1 cellular context compared by ENCODE assay signal in the genomic region with DNA sequence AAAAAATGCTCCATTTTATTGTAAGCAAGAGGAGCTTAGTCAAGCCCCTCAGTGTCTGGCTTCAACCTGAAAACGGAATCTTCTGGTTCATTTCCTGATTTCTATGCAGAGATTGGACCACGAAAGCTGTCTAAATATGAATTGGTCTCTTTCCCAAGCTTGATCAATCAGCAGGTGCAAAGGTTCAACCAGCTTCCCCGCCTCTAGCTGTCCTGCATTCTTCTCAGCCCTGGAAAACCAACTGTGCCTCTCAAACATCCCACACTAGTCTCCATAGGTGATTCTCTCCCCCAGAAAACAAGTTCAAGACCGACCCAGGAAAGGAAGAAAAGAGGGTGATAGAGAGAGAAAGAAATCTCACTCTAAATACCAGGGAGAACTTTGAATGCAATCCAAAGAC.
TF ChIP-seq lines count a peak whose summit lies in the region.

No MANE protein-coding gene starts in this region.

TF ChIP-seq in HepG2, 621 proteins besides CTCF, POLR2A, EP300 and RAD21 (continued from another document and continues in another):
- TF ChIP-seq, protein P1, sequence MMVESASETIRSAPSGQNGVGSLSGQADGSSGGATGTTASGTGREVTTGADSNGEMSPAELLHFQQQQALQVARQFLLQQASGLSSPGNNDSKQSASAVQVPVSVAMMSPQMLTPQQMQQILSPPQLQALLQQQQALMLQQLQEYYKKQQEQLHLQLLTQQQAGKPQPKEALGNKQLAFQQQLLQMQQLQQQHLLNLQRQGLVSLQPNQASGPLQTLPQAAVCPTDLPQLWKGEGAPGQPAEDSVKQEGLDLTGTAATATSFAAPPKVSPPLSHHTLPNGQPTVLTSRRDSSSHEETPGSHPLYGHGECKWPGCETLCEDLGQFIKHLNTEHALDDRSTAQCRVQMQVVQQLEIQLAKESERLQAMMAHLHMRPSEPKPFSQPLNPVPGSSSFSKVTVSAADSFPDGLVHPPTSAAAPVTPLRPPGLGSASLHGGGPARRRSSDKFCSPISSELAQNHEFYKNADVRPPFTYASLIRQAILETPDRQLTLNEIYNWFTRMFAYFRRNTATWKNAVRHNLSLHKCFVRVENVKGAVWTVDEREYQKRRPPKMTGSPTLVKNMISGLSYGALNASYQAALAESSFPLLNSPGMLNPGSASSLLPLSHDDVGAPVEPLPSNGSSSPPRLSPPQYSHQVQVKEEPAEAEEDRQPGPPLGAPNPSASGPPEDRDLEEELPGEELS (CRISPR knock-in tag; IDR thresholded peaks at IDR 0.05), result 0 out of 2 replicates have a peak, but pooled peaks have one; percentile 30
- no peak for TF ChIP-seq ZNF343 (CRISPR knock-in tag; IDR thresholded peaks at IDR 0.05)
- peak; percentile 56 for TF ChIP-seq POGZ (CRISPR knock-in tag; IDR thresholded peaks at IDR 0.05)
- TF ChIP-seq, protein P2, sequence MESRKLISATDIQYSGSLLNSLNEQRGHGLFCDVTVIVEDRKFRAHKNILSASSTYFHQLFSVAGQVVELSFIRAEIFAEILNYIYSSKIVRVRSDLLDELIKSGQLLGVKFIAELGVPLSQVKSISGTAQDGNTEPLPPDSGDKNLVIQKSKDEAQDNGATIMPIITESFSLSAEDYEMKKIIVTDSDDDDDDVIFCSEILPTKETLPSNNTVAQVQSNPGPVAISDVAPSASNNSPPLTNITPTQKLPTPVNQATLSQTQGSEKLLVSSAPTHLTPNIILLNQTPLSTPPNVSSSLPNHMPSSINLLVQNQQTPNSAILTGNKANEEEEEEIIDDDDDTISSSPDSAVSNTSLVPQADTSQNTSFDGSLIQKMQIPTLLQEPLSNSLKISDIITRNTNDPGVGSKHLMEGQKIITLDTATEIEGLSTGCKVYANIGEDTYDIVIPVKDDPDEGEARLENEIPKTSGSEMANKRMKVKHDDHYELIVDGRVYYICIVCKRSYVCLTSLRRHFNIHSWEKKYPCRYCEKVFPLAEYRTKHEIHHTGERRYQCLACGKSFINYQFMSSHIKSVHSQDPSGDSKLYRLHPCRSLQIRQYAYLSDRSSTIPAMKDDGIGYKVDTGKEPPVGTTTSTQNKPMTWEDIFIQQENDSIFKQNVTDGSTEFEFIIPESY (CRISPR knock-in tag; IDR thresholded peaks at IDR 0.05), result 0 out of 2 replicates have a peak, but pooled peaks have one; percentile 21
- TF ChIP-seq, protein P3, sequence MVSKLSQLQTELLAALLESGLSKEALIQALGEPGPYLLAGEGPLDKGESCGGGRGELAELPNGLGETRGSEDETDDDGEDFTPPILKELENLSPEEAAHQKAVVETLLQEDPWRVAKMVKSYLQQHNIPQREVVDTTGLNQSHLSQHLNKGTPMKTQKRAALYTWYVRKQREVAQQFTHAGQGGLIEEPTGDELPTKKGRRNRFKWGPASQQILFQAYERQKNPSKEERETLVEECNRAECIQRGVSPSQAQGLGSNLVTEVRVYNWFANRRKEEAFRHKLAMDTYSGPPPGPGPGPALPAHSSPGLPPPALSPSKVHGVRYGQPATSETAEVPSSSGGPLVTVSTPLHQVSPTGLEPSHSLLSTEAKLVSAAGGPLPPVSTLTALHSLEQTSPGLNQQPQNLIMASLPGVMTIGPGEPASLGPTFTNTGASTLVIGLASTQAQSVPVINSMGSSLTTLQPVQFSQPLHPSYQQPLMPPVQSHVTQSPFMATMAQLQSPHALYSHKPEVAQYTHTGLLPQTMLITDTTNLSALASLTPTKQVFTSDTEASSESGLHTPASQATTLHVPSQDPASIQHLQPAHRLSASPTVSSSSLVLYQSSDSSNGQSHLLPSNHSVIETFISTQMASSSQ (IDR thresholded peaks at IDR 0.05; ENCODE audit: low read depth), result no peak
- TF ChIP-seq, protein P3 (CRISPR knock-in tag; IDR thresholded peaks at IDR 0.05; ENCODE audit: borderline replicate concordance), result no peak
- TF ChIP-seq RARA (CRISPR knock-in tag; IDR thresholded peaks at IDR 0.05), result 0 out of 2 replicates have a peak, but pooled peaks have one; percentile 18
- no peak for TF ChIP-seq POLR2G (IDR thresholded peaks at IDR 0.05; ENCODE audit: low read depth, low read length)
- TF ChIP-seq, protein P4, sequence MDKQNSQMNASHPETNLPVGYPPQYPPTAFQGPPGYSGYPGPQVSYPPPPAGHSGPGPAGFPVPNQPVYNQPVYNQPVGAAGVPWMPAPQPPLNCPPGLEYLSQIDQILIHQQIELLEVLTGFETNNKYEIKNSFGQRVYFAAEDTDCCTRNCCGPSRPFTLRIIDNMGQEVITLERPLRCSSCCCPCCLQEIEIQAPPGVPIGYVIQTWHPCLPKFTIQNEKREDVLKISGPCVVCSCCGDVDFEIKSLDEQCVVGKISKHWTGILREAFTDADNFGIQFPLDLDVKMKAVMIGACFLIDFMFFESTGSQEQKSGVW (CRISPR knock-in tag; IDR thresholded peaks at IDR 0.05; ENCODE audit: borderline replicate concordance), result no peak
- TF ChIP-seq ZNF180 (CRISPR knock-in tag; IDR thresholded peaks at IDR 0.05; ENCODE audit: borderline replicate concordance, low read depth), result no peak
- TF ChIP-seq CBFB (CRISPR knock-in tag; IDR thresholded peaks at IDR 0.05), result no peak
- TF ChIP-seq ZMYM3 (CRISPR knock-in tag; IDR thresholded peaks at IDR 0.05), result peak; percentile 68
- no peak for TF ChIP-seq ZNF44 (CRISPR knock-in tag; IDR thresholded peaks at IDR 0.05)
- no peak for TF ChIP-seq SCMH1 (CRISPR knock-in tag; IDR thresholded peaks at IDR 0.05; ENCODE audit: borderline replicate concordance)
- no peak for TF ChIP-seq SOX13 (IDR thresholded peaks at IDR 0.05)
- TF ChIP-seq SOX13 (CRISPR knock-in tag; conservative IDR thresholded peaks at IDR 0.05 in 1 of 2, IDR thresholded peaks at IDR 0.05 in 1 of 2), result peak in 1 of 2 experiments; percentile 58; a peak in 1 of 4 replicates
- TF ChIP-seq PHF21A (CRISPR knock-in tag; IDR thresholded peaks at IDR 0.05), result peak; percentile 45
- TF ChIP-seq DPF2 (CRISPR knock-in tag; IDR thresholded peaks at IDR 0.05; ENCODE audit: borderline replicate concordance, low read depth), result peak; percentile 67; the same call in 1 of the 2 replicates
- no peak for TF ChIP-seq ZBTB21 (CRISPR knock-in tag; IDR thresholded peaks at IDR 0.05)
- TF ChIP-seq ONECUT2 (CRISPR knock-in tag; IDR thresholded peaks at IDR 0.05), result peak; percentile 79
- TF ChIP-seq, protein P5, sequence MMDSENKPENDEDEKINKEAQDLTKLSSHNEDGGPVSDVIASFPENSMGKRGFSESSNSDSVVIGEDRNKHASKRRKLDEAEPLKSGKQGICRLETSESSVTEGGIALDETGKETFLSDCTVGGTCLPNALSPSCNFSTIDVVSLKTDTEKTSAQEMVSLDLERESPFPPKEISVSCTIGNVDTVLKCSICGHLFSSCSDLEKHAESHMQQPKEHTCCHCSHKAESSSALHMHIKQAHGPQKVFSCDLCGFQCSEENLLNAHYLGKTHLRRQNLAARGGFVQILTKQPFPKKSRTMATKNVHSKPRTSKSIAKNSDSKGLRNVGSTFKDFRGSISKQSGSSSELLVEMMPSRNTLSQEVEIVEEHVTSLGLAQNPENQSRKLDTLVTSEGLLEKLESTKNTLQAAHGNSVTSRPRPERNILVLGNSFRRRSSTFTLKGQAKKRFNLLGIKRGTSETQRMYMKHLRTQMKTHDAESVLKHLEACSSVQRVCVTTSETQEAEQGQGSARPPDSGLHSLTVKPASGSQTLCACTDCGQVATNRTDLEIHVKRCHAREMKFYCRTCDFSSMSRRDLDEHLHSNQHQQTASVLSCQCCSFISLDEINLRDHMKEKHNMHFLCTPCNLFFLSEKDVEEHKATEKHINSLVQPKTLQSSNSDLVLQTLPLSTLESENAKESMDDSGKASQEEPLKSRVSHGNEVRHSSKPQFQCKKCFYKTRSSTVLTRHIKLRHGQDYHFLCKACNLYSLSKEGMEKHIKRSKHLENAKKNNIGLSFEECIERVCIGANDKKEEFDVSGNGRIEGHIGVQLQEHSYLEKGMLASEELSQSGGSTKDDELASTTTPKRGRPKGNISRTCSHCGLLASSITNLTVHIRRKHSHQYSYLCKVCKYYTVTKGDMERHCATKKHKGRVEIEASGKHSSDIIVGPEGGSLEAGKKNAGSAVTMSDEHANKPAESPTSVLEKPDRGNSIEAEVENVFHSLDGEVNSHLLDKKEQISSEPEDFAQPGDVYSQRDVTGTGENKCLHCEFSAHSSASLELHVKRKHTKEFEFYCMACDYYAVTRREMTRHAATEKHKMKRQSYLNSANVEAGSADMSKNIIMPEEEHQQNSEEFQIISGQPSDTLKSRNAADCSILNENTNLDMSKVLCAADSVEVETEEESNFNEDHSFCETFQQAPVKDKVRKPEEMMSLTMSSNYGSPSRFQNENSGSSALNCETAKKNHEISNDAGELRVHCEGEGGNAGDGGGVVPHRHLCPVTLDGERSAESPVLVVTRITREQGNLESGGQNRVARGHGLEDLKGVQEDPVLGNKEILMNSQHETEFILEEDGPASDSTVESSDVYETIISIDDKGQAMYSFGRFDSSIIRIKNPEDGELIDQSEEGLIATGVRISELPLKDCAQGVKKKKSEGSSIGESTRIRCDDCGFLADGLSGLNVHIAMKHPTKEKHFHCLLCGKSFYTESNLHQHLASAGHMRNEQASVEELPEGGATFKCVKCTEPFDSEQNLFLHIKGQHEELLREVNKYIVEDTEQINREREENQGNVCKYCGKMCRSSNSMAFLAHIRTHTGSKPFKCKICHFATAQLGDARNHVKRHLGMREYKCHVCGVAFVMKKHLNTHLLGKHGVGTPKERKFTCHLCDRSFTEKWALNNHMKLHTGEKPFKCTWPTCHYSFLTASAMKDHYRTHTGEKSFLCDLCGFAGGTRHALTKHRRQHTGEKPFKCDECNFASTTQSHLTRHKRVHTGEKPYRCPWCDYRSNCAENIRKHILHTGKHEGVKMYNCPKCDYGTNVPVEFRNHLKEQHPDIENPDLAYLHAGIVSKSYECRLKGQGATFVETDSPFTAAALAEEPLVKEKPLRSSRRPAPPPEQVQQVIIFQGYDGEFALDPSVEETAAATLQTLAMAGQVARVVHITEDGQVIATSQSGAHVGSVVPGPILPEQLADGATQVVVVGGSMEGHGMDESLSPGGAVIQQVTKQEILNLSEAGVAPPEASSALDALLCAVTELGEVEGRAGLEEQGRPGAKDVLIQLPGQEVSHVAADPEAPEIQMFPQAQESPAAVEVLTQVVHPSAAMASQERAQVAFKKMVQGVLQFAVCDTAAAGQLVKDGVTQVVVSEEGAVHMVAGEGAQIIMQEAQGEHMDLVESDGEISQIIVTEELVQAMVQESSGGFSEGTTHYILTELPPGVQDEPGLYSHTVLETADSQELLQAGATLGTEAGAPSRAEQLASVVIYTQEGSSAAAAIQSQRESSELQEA (CRISPR knock-in tag; IDR thresholded peaks at IDR 0.05; ENCODE audit: not compliant biosample characterization), result no peak
- TF ChIP-seq, protein P6, sequence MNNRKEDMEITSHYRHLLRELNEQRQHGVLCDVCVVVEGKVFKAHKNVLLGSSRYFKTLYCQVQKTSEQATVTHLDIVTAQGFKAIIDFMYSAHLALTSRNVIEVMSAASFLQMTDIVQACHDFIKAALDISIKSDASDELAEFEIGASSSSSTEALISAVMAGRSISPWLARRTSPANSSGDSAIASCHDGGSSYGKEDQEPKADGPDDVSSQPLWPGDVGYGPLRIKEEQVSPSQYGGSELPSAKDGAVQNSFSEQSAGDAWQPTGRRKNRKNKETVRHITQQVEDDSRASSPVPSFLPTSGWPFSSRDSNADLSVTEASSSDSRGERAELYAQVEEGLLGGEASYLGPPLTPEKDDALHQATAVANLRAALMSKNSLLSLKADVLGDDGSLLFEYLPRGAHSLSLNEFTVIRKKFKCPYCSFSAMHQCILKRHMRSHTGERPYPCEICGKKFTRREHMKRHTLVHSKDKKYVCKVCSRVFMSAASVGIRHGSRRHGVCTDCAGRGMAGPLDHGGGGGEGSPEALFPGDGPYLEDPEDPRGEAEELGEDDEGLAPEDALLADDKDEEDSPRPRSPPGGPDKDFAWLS (CRISPR knock-in tag; IDR thresholded peaks at IDR 0.05; ENCODE audit: borderline replicate concordance), result no peak
- TF ChIP-seq, protein P7, sequence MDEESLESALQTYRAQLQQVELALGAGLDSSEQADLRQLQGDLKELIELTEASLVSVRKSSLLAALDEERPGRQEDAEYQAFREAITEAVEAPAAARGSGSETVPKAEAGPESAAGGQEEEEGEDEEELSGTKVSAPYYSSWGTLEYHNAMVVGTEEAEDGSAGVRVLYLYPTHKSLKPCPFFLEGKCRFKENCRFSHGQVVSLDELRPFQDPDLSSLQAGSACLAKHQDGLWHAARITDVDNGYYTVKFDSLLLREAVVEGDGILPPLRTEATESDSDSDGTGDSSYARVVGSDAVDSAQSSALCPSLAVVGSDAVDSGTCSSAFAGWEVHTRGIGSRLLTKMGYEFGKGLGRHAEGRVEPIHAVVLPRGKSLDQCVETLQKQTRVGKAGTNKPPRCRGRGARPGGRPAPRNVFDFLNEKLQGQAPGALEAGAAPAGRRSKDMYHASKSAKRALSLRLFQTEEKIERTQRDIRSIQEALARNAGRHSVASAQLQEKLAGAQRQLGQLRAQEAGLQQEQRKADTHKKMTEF (CRISPR knock-in tag; IDR thresholded peaks at IDR 0.05), result peak; percentile 38; the same call in 1 of the 2 replicates
- TF ChIP-seq, protein P8, sequence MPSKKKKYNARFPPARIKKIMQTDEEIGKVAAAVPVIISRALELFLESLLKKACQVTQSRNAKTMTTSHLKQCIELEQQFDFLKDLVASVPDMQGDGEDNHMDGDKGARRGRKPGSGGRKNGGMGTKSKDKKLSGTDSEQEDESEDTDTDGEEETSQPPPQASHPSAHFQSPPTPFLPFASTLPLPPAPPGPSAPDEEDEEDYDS (CRISPR knock-in tag; IDR thresholded peaks at IDR 0.05), result 0 out of 2 replicates have a peak, but pooled peaks have one; percentile 16
- no peak for TF ChIP-seq DMAP1 (CRISPR knock-in tag; IDR thresholded peaks at IDR 0.05)
- no peak for TF ChIP-seq PPARG (CRISPR knock-in tag; conservative IDR thresholded peaks at IDR 0.05)
- 0 out of 2 replicates have a peak, but pooled peaks have one; percentile 52 for TF ChIP-seq ZNF317 (CRISPR knock-in tag; IDR thresholded peaks at IDR 0.05)
- TF ChIP-seq ZNF546 (CRISPR knock-in tag; conservative IDR thresholded peaks at IDR 0.05), result no peak
- TF ChIP-seq, protein P9, sequence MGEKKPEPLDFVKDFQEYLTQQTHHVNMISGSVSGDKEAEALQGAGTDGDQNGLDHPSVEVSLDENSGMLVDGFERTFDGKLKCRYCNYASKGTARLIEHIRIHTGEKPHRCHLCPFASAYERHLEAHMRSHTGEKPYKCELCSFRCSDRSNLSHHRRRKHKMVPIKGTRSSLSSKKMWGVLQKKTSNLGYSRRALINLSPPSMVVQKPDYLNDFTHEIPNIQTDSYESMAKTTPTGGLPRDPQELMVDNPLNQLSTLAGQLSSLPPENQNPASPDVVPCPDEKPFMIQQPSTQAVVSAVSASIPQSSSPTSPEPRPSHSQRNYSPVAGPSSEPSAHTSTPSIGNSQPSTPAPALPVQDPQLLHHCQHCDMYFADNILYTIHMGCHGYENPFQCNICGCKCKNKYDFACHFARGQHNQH (CRISPR knock-in tag; IDR thresholded peaks at IDR 0.05), result peak; percentile 18; the same call in 1 of the 2 replicates
- TF ChIP-seq TBX2 (CRISPR knock-in tag; IDR thresholded peaks at IDR 0.05; ENCODE audit: borderline replicate concordance), result peak; percentile 44; the same call in 1 of the 2 replicates
- TF ChIP-seq CENPT (CRISPR knock-in tag; IDR thresholded peaks at IDR 0.05; ENCODE audit: low read depth), result no peak
- no peak for TF ChIP-seq ZNF607 (CRISPR knock-in tag; IDR thresholded peaks at IDR 0.05; ENCODE audit: borderline replicate concordance)
- TF ChIP-seq U2AF1 (optimal IDR thresholded peaks at IDR 0.05; ENCODE audit: low read depth, low read length), result no peak
